Comparison of ENCODE assay signal across 1 cellular context in the genomic region with DNA sequence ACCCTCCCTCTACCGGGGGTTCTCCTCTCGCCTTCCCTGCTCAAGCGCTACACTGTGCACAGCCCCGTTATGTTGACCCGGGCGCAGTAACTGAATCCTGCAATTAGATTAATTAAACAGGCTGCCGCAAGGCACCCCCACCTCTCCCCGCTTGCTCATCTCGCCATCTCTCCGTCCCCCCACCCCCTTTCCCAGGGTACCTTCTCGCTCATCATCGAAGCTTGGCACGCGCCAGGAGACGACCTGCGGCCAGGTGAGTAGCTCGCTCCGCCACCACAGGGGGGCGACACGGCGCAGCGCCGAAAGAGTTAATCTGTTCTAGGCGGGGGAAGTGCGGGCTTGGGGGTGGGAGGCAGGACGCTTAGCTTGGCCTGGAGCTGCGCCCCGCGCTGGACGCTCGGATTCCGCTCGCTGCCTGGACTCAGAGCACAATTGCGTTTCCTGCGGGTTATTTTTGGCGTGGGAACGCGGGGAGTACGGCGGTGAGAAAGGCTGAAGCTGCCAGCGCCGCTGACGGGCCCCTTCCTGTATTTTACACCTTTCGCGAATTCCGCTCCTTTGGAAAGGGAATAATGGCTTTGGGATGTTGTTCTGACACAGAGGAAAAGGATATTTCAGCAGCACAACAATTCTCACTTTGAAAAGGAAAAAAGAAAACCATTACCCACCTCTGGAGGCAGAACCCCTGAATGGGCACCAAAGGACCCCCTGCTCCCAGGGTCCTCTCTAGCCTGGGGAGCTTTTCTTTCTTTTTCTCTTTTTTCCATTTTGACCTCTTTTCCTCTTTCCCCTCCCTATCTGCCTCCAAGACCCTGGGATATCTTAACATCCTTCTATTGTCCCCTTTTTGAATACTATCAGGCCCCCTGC.
TF ChIP-seq lines count a peak whose summit lies in the region.

No MANE protein-coding gene starts in this region.

TF ChIP-seq in K562, 482 proteins besides CTCF, POLR2A, EP300 and RAD21 (continued from another document and continues in another):
- TF ChIP-seq CREM (IDR thresholded peaks at IDR 0.05; ENCODE audit: low read depth): peak; percentile 25; the same call in 1 of the 2 replicates
- TF ChIP-seq, protein P1, sequence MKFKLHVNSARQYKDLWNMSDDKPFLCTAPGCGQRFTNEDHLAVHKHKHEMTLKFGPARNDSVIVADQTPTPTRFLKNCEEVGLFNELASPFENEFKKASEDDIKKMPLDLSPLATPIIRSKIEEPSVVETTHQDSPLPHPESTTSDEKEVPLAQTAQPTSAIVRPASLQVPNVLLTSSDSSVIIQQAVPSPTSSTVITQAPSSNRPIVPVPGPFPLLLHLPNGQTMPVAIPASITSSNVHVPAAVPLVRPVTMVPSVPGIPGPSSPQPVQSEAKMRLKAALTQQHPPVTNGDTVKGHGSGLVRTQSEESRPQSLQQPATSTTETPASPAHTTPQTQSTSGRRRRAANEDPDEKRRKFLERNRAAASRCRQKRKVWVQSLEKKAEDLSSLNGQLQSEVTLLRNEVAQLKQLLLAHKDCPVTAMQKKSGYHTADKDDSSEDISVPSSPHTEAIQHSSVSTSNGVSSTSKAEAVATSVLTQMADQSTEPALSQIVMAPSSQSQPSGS (CRISPR knock-in tag; IDR thresholded peaks at IDR 0.05): no peak
- TF ChIP-seq, protein P2, sequence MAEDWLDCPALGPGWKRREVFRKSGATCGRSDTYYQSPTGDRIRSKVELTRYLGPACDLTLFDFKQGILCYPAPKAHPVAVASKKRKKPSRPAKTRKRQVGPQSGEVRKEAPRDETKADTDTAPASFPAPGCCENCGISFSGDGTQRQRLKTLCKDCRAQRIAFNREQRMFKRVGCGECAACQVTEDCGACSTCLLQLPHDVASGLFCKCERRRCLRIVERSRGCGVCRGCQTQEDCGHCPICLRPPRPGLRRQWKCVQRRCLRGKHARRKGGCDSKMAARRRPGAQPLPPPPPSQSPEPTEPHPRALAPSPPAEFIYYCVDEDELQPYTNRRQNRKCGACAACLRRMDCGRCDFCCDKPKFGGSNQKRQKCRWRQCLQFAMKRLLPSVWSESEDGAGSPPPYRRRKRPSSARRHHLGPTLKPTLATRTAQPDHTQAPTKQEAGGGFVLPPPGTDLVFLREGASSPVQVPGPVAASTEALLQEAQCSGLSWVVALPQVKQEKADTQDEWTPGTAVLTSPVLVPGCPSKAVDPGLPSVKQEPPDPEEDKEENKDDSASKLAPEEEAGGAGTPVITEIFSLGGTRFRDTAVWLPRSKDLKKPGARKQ (CRISPR knock-in tag; IDR thresholded peaks at IDR 0.05): no peak
- no peak for TF ChIP-seq RBM22 (IDR thresholded peaks at IDR 0.05; ENCODE audit: low read depth, low read length, poor library complexity, severe bottlenecking)
- 0 out of 4 replicates have a peak, but pooled peaks of 1 of the 2 experiments have one; percentile 45 for TF ChIP-seq FOXA3 (CRISPR knock-in tag; conservative IDR thresholded peaks at IDR 0.05 in 1 of 2, IDR thresholded peaks at IDR 0.05 in 1 of 2)
- TF ChIP-seq RBM25 (IDR thresholded peaks at IDR 0.05; ENCODE audit: low read depth, low read length, severe bottlenecking): no peak
- TF ChIP-seq NFRKB (IDR thresholded peaks at IDR 0.05; ENCODE audit: low read depth): no peak
- no peak for TF ChIP-seq ELF4 (CRISPR knock-in tag; IDR thresholded peaks at IDR 0.05)
- TF ChIP-seq TOE1 (IDR thresholded peaks at IDR 0.05; ENCODE audit: borderline replicate concordance): peak; percentile 65; the same call in 1 of the 2 replicates
- TF ChIP-seq TOE1 (CRISPR knock-in tag; IDR thresholded peaks at IDR 0.05; ENCODE audit: borderline replicate concordance, low read depth): no peak
- TF ChIP-seq, protein P3, sequence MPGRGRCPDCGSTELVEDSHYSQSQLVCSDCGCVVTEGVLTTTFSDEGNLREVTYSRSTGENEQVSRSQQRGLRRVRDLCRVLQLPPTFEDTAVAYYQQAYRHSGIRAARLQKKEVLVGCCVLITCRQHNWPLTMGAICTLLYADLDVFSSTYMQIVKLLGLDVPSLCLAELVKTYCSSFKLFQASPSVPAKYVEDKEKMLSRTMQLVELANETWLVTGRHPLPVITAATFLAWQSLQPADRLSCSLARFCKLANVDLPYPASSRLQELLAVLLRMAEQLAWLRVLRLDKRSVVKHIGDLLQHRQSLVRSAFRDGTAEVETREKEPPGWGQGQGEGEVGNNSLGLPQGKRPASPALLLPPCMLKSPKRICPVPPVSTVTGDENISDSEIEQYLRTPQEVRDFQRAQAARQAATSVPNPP (IDR thresholded peaks at IDR 0.05; ENCODE audit: borderline replicate concordance, insufficient read depth, insufficient read length): no peak
- TF ChIP-seq HDAC3 (IDR thresholded peaks at IDR 0.05; ENCODE audit: borderline replicate concordance, partially characterized antibody): no peak
- no peak for TF ChIP-seq STAT5A (IDR thresholded peaks at IDR 0.05; ENCODE audit: borderline replicate concordance, low read length)
- TF ChIP-seq ZNF174 (CRISPR knock-in tag; IDR thresholded peaks at IDR 0.05): no peak
- TF ChIP-seq CCAR2 (IDR thresholded peaks at IDR 0.05; ENCODE audit: low read depth, low read length): no peak
- no peak for TF ChIP-seq HNRNPL (IDR thresholded peaks at IDR 0.05; ENCODE audit: low read depth, low read length)
- no peak for TF ChIP-seq RFX5 (IDR thresholded peaks at IDR 0.05; ENCODE audit: low read depth, low read length)
- peak in 1 of 2 experiments; percentile 66; a peak in 1 of 4 replicates for TF ChIP-seq RCOR1 (IDR thresholded peaks at IDR 0.05; ENCODE audit: borderline replicate concordance in 1 of 2, low read depth in 2 of 2, low read length in 2 of 2)
- no peak for TF ChIP-seq SUPT5H (IDR thresholded peaks at IDR 0.05)
- TF ChIP-seq SP1 (CRISPR knock-in tag; IDR thresholded peaks at IDR 0.05): peak; percentile 59; the same call in 1 of the 2 replicates
- TF ChIP-seq MYNN (IDR thresholded peaks at IDR 0.05): peak; percentile 52; the same call in 1 of the 2 replicates
- TF ChIP-seq MYNN (CRISPR knock-in tag; IDR thresholded peaks at IDR 0.05): no peak
- TF ChIP-seq, protein P4, sequence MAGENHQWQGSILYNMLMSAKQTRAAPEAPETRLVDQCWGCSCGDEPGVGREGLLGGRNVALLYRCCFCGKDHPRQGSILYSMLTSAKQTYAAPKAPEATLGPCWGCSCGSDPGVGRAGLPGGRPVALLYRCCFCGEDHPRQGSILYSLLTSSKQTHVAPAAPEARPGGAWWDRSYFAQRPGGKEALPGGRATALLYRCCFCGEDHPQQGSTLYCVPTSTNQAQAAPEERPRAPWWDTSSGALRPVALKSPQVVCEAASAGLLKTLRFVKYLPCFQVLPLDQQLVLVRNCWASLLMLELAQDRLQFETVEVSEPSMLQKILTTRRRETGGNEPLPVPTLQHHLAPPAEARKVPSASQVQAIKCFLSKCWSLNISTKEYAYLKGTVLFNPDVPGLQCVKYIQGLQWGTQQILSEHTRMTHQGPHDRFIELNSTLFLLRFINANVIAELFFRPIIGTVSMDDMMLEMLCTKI (IDR thresholded peaks at IDR 0.05; ENCODE audit: partially characterized antibody): no peak
- TF ChIP-seq FOXJ3 (CRISPR knock-in tag; IDR thresholded peaks at IDR 0.05): no peak
- TF ChIP-seq KHSRP (IDR thresholded peaks at IDR 0.05): no peak
- no peak for TF ChIP-seq ZNF133 (CRISPR knock-in tag; IDR thresholded peaks at IDR 0.05)
- no peak for TF ChIP-seq NCOA4 (IDR thresholded peaks at IDR 0.05; ENCODE audit: partially characterized antibody)
- TF ChIP-seq RFX1 (IDR thresholded peaks at IDR 0.05): no peak
- TF ChIP-seq NR3C1 (CRISPR knock-in tag; IDR thresholded peaks at IDR 0.05): no peak
- TF ChIP-seq SNIP1 (IDR thresholded peaks at IDR 0.05; ENCODE audit: low read depth): no peak
- TF ChIP-seq CXXC5 (CRISPR knock-in tag; IDR thresholded peaks at IDR 0.05): peak; percentile 73
- no peak for TF ChIP-seq BACH1 (tag; IDR thresholded peaks at IDR 0.05)
- TF ChIP-seq KDM5B (IDR thresholded peaks at IDR 0.05; ENCODE audit: insufficient replicate concordance, low read depth, low read length): no peak
- TF ChIP-seq, protein P5, sequence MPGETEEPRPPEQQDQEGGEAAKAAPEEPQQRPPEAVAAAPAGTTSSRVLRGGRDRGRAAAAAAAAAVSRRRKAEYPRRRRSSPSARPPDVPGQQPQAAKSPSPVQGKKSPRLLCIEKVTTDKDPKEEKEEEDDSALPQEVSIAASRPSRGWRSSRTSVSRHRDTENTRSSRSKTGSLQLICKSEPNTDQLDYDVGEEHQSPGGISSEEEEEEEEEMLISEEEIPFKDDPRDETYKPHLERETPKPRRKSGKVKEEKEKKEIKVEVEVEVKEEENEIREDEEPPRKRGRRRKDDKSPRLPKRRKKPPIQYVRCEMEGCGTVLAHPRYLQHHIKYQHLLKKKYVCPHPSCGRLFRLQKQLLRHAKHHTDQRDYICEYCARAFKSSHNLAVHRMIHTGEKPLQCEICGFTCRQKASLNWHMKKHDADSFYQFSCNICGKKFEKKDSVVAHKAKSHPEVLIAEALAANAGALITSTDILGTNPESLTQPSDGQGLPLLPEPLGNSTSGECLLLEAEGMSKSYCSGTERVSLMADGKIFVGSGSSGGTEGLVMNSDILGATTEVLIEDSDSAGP (CRISPR knock-in tag; IDR thresholded peaks at IDR 0.05): no peak
- TF ChIP-seq TGIF2 (CRISPR knock-in tag; IDR thresholded peaks at IDR 0.05): no peak
- TF ChIP-seq, protein P6, sequence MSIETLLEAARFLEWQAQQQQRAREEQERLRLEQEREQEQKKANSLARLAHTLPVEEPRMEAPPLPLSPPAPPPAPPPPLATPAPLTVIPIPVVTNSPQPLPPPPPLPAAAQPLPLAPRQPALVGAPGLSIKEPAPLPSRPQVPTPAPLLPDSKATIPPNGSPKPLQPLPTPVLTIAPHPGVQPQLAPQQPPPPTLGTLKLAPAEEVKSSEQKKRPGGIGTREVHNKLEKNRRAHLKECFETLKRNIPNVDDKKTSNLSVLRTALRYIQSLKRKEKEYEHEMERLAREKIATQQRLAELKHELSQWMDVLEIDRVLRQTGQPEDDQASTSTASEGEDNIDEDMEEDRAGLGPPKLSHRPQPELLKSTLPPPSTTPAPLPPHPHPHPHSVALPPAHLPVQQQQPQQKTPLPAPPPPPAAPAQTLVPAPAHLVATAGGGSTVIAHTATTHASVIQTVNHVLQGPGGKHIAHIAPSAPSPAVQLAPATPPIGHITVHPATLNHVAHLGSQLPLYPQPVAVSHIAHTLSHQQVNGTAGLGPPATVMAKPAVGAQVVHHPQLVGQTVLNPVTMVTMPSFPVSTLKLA (conservative IDR thresholded peaks at IDR 0.05): no peak; a peak in 1 of 4 replicates
- TF ChIP-seq KLF6 (CRISPR knock-in tag; IDR thresholded peaks at IDR 0.05; ENCODE audit: borderline replicate concordance): no peak
- no peak for TF ChIP-seq PTTG1 (tag; IDR thresholded peaks at IDR 0.05; ENCODE audit: low read depth)
- TF ChIP-seq SMARCB1 (IDR thresholded peaks at IDR 0.05; ENCODE audit: insufficient read length, low read depth): no peak
- no peak for TF ChIP-seq ZNF79 (CRISPR knock-in tag; IDR thresholded peaks at IDR 0.05; ENCODE audit: low read depth)
- TF ChIP-seq CBX3 (IDR thresholded peaks at IDR 0.05; ENCODE audit: borderline replicate concordance in 1 of 2, low read length in 2 of 2): peak in 1 of 2 experiments; percentile 40; a peak in 1 of 3 replicates
- TF ChIP-seq TEAD2 (tag; IDR thresholded peaks at IDR 0.05): no peak
- TF ChIP-seq RUNX1 (IDR thresholded peaks at IDR 0.05; ENCODE audit: low read depth): 0 out of 2 replicates have a peak, but pooled peaks have one; percentile 13
- TF ChIP-seq, protein P7, sequence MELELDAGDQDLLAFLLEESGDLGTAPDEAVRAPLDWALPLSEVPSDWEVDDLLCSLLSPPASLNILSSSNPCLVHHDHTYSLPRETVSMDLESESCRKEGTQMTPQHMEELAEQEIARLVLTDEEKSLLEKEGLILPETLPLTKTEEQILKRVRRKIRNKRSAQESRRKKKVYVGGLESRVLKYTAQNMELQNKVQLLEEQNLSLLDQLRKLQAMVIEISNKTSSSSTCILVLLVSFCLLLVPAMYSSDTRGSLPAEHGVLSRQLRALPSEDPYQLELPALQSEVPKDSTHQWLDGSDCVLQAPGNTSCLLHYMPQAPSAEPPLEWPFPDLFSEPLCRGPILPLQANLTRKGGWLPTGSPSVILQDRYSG (tag; conservative IDR thresholded peaks at IDR 0.05; ENCODE audit: low read depth): no peak
- TF ChIP-seq NR4A1 (CRISPR knock-in tag; IDR thresholded peaks at IDR 0.05): no peak
- TF ChIP-seq NR4A1 (tag; IDR thresholded peaks at IDR 0.05): no peak
- TF ChIP-seq RBM15 (IDR thresholded peaks at IDR 0.05; ENCODE audit: insufficient read depth, low read length): no peak
- peak; percentile 27; the same call in 1 of the 2 replicates for TF ChIP-seq SMC3 (conservative IDR thresholded peaks at IDR 0.05; ENCODE audit: insufficient read depth, low read depth, low read length)
- TF ChIP-seq CHD4 (IDR thresholded peaks at IDR 0.05; ENCODE audit: insufficient read depth, insufficient replicate concordance, low read depth, low read length, poor library complexity, severe bottlenecking): no peak
- TF ChIP-seq ZNF23 (CRISPR knock-in tag; IDR thresholded peaks at IDR 0.05): no peak
- TF ChIP-seq ZNF764 (CRISPR knock-in tag; IDR thresholded peaks at IDR 0.05; ENCODE audit: low read depth): no peak
- no peak for TF ChIP-seq NCOA6 (IDR thresholded peaks at IDR 0.05)
- no peak for TF ChIP-seq ZNF217 (CRISPR knock-in tag; IDR thresholded peaks at IDR 0.05)
- peak; percentile 85 for TF ChIP-seq CTBP1 (IDR thresholded peaks at IDR 0.05; ENCODE audit: borderline replicate concordance)
- TF ChIP-seq, protein P8, sequence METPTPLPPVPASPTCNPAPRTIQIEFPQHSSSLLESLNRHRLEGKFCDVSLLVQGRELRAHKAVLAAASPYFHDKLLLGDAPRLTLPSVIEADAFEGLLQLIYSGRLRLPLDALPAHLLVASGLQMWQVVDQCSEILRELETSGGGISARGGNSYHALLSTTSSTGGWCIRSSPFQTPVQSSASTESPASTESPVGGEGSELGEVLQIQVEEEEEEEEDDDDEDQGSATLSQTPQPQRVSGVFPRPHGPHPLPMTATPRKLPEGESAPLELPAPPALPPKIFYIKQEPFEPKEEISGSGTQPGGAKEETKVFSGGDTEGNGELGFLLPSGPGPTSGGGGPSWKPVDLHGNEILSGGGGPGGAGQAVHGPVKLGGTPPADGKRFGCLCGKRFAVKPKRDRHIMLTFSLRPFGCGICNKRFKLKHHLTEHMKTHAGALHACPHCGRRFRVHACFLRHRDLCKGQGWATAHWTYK (CRISPR knock-in tag; IDR thresholded peaks at IDR 0.05): no peak
- no peak for TF ChIP-seq ZNF354B (CRISPR knock-in tag; IDR thresholded peaks at IDR 0.05)
- TF ChIP-seq ZNF324 (CRISPR knock-in tag; IDR thresholded peaks at IDR 0.05): no peak
- TF ChIP-seq, protein P9, sequence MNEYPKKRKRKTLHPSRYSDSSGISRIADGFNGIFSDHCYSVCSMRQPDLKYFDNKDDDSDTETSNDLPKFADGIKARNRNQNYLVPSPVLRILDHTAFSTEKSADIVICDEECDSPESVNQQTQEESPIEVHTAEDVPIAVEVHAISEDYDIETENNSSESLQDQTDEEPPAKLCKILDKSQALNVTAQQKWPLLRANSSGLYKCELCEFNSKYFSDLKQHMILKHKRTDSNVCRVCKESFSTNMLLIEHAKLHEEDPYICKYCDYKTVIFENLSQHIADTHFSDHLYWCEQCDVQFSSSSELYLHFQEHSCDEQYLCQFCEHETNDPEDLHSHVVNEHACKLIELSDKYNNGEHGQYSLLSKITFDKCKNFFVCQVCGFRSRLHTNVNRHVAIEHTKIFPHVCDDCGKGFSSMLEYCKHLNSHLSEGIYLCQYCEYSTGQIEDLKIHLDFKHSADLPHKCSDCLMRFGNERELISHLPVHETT (CRISPR knock-in tag; conservative IDR thresholded peaks at IDR 0.05 in 1 of 2, IDR thresholded peaks at IDR 0.05 in 1 of 2): no peak
- no peak for TF ChIP-seq E2F3 (CRISPR knock-in tag; IDR thresholded peaks at IDR 0.05)
- peak; percentile 45; the same call in 1 of the 2 replicates for TF ChIP-seq MBD2 (IDR thresholded peaks at IDR 0.05; ENCODE audit: borderline replicate concordance, low read depth)
- no peak for TF ChIP-seq POLR2AphosphoS5 (IDR thresholded peaks at IDR 0.05; ENCODE audit: control insufficient read depth, insufficient read depth, low read depth, low read length)
